Comparison of ENCODE assay signal across 23 cellular contexts in the genomic region with DNA sequence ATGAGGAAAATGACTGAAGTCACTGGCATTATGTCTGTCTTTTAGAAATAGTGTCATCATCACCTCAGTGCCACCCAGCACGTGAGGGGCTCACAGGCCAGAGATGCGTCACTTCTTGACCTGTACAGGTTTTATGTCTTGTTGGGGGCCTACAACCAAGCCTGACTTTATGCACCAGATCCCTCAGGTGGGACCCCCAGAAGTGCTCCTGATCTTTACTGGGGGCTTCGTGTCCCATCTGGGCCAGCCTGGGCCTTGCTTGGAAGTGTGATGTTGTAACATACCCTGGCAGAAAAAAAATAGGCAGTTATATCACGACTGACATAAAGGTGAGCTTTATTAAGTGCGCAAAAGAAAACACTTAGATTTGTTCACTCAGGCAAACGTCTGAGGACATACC. TPM values are rescaled to one million over a fixed set of nuclear protein-coding genes. Genes with fewer than 3 reads are reported as not detected.
DNase-seq lines count a peak whose midpoint lies in the region; ATAC-seq, FAIRE-seq and TF ChIP-seq lines count a peak whose summit lies in the region.
"Had no signal": no experiment of that assay in that cellular context is flagged by ENCODE, and none has a peak within 500 bp of the region (broad histone marks: within the 10 kb centered on the region; RNA-seq: fewer than 3 reads in every experiment).

No MANE protein-coding gene starts in this region.

- H3K4me3 Mint-ChIP-seq in effector memory CD8-positive, alpha-beta T cell = no peak overlapping the region
- H3K4me3 Mint-ChIP-seq: B cell; CD8-positive, alpha-beta T cell had no signal

- no peaks in the 10 kb centered on the region for H3K36me3 ChIP-seq in bronchial epithelial cell (ENCODE audit: control insufficient read depth, insufficient read depth, low read length)
- no peaks in the 10 kb centered on the region for H3K36me3 ChIP-seq in esophagus muscularis mucosa
- H3K36me3 ChIP-seq in upper lobe of right lung = no peaks in the 10 kb centered on the region
- H3K36me3 ChIP-seq: BLaER1 treated with 17β-estradiol and CSF1 and Interleukin-3, amounts not matched to agents 10 nM and 100 nM; HAP-1 had no signal

- peaks cover 21 to 32% of the 10 kb centered on the region in 2 donors for H3K27me3 Mint-ChIP-seq in effector memory CD8-positive, alpha-beta T cell

- no peak for ATAC-seq in upper lobe of right lung
- ATAC-seq in effector memory CD8-positive, alpha-beta T cell (replicated peaks) = no peak
- ATAC-seq: CD8-positive, alpha-beta T cell; GM12878 had no signal

- intact Hi-C loops in esophagus muscularis mucosa (cut with DNase I) (no loop called here), upper lobe of right lung (cut with DNase I) (no loop called here)

- no peak overlapping the region for H3K27ac Mint-ChIP-seq in effector memory CD8-positive, alpha-beta T cell
- H3K27ac Mint-ChIP-seq: B cell; CD8-positive, alpha-beta T cell had no signal

- WGBS in esophagus muscularis mucosa = 91% methylated on average over 6 of the region's 6 CpGs

- no peaks in the 10 kb centered on the region for H3K36me3 Mint-ChIP-seq in effector memory CD8-positive, alpha-beta T cell (ENCODE audit: insufficient read depth)
- H3K36me3 Mint-ChIP-seq: CD8-positive, alpha-beta T cell had no signal

- H3K9me3 Mint-ChIP-seq in effector memory CD8-positive, alpha-beta T cell = no peaks in the 10 kb centered on the region
- H3K9me3 Mint-ChIP-seq: CD8-positive, alpha-beta T cell had no signal

- DNase-seq in bronchial epithelial cell (ENCODE audit: low read depth) (no peak), esophagus muscularis mucosa (ENCODE audit: extremely low spot score) (peak; percentile 80), mesenteric fat pad (ENCODE audit: low spot score) (peak; percentile 49), upper lobe of right lung (peak; percentile 25), NCI-H146 treated with DMSO at 0.1 percent for 48 hours (lab: John Stamatoyannopoulos, UW; ENCODE audit: unreplicated experiment) (no peak), NCI-H526 (lab: John Stamatoyannopoulos, UW) (no peak)
- no peak for DNase-seq in effector memory CD8-positive, alpha-beta T cell
- DNase-seq: Calu3; CD8-positive, alpha-beta T cell; DMS 273 treated with DMSO at 0.1 percent for 48 hours; DMS53; DND-41; EL; GM23248 had no signal

- no peak for TF ChIP-seq POLR2A in esophagus muscularis mucosa (IDR thresholded peaks at IDR 0.05; ENCODE audit: low read depth)

- H3K27me3 ChIP-seq in bronchial epithelial cell (ENCODE audit: control insufficient read depth, insufficient read depth, low read length) (no peaks in the 10 kb centered on the region), esophagus muscularis mucosa (peaks cover 0 to 33% (median 0%) of the 10 kb centered on the region in 4 donors), upper lobe of right lung (no peaks in the 10 kb centered on the region)
- H3K27me3 ChIP-seq: BLaER1 treated with 17β-estradiol and CSF1 and Interleukin-3, amounts not matched to agents 10 nM and 100 nM had no signal

- no peak for TF ChIP-seq CTCF in bronchial epithelial cell (IDR thresholded peaks at IDR 0.05; ENCODE audit: insufficient read depth, low read length, severe bottlenecking)
- TF ChIP-seq CTCF in esophagus muscularis mucosa (IDR thresholded peaks at IDR 0.05) = no peak
- no peak for TF ChIP-seq CTCF in upper lobe of right lung (IDR thresholded peaks at IDR 0.05)

- H3K27ac ChIP-seq in esophagus muscularis mucosa (replicated peaks in 1 of 4) (no peak overlapping the region), upper lobe of right lung (no peak overlapping the region)
- H3K27ac ChIP-seq: BLaER1 treated with 17β-estradiol and CSF1 and Interleukin-3, amounts not matched to agents 10 nM and 100 nM; GM23248; HL-60 had no signal

- H3K4me3 ChIP-seq in bronchial epithelial cell (ENCODE audit: low read depth, low read length) (no peak overlapping the region), esophagus muscularis mucosa (no peak overlapping the region), upper lobe of right lung (no peak overlapping the region)
- H3K4me3 ChIP-seq: BLaER1 treated with 17β-estradiol and CSF1 and Interleukin-3, amounts not matched to agents 10 nM and 100 nM; GM12878; GM23248; HAP-1 had no signal

- H3K9me3 ChIP-seq in esophagus muscularis mucosa = no peaks in the 10 kb centered on the region
- H3K9me3 ChIP-seq in upper lobe of right lung = no peaks in the 10 kb centered on the region
- H3K9me3 ChIP-seq: BLaER1 treated with 17β-estradiol and CSF1 and Interleukin-3, amounts not matched to agents 10 nM and 100 nM; HAP-1 had no signal

- TF ChIP-seq EP300 in esophagus muscularis mucosa (IDR thresholded peaks at IDR 0.05) = no peak

- H3K4me1 Mint-ChIP-seq in effector memory CD8-positive, alpha-beta T cell (ENCODE audit: low read depth in 2 of 2) = no peaks in the 10 kb centered on the region
- H3K4me1 Mint-ChIP-seq: B cell had no signal

- FAIRE-seq in bronchial epithelial cell (lab: Jason Lieb, UNC) = peak; percentile 13
- FAIRE-seq: GM12878 had no signal

- H3K4me1 ChIP-seq in esophagus muscularis mucosa = no peaks in the 10 kb centered on the region
- no peaks in the 10 kb centered on the region for H3K4me1 ChIP-seq in upper lobe of right lung
- H3K4me1 ChIP-seq: HAP-1 had no signal

RNA-seq across cellular contexts. Expression of gene GNAL, which starts 21.5 kb away (rescaled TPM):
- 8.8 and 10.8 TPM in 2 replicates for total RNA-seq in bronchial epithelial cell
- 10 to 100 TPM; 13.3 to 22.0 (median 19.9) TPM for total RNA-seq in esophagus muscularis mucosa
- 7.4 TPM for total RNA-seq in mesenteric fat pad
- total RNA-seq in upper lobe of right lung = 4.3 TPM
- total RNA-seq: GM12878 had no signal

RNA-seq across cellular contexts. Expression of gene SLC35G4, which starts 58.2 kb away (rescaled TPM):
- not detected in 2 replicates for total RNA-seq in bronchial epithelial cell
- not detected for total RNA-seq in esophagus muscularis mucosa
- not detected for total RNA-seq in mesenteric fat pad
- total RNA-seq in upper lobe of right lung = not detected
- total RNA-seq: A172; B cell; Calu3; CD8-positive, alpha-beta T cell; G401; GM12878; GM23248; H4; HT1080 had no signal

Comparison
In these comparisons a context has a peak if more than half of its experiments do, and no peak if none do; other contexts are left out.
1. DNase-seq: peak in esophagus muscularis mucosa (single experiment), mesenteric fat pad (single experiment) and upper lobe of right lung (single experiment); none in bronchial epithelial cell (single experiment), effector memory CD8-positive, alpha-beta T cell (0 of 3), NCI-H146 treated with DMSO at 0.1 percent for 48 hours (single experiment) and NCI-H526 (0 of 2).